1 cellular context compared by ENCODE assay signal in genomic region chr15:77527164-77527778, GRCh38.
TF ChIP-seq lines count a peak whose summit lies in the region.

No MANE protein-coding gene starts in this region.

TF ChIP-seq in HepG2, 621 proteins besides CTCF, POLR2A, EP300 and RAD21 (continued from another document and continues in another):
- TF ChIP-seq ZNF574 (CRISPR knock-in tag; IDR thresholded peaks at IDR 0.05) (peak; percentile 59; the same call in 1 of the 2 replicates), FOXP1 (IDR thresholded peaks at IDR 0.05) (no peak), FOXP1 (CRISPR knock-in tag; IDR thresholded peaks at IDR 0.05) (no peak), CBX1 (IDR thresholded peaks at IDR 0.05; ENCODE audit: low read depth) (no peak), ATF2 (CRISPR knock-in tag; IDR thresholded peaks at IDR 0.05) (0 out of 2 replicates have a peak, but pooled peaks have one; percentile 31), ZNF33A (CRISPR knock-in tag; IDR thresholded peaks at IDR 0.05; ENCODE audit: borderline replicate concordance) (no peak), KDM6A (CRISPR knock-in tag; IDR thresholded peaks at IDR 0.05; ENCODE audit: low read depth) (0 out of 2 replicates have a peak, but pooled peaks have one; percentile 42), PITX1 (CRISPR knock-in tag; IDR thresholded peaks at IDR 0.05) (peak; percentile 38; the same call in 1 of the 2 replicates), FOXA1 (IDR thresholded peaks at IDR 0.05) (no peak), FOXA1 (CRISPR knock-in tag; IDR thresholded peaks at IDR 0.05) (peak; percentile 77), SIN3A (IDR thresholded peaks at IDR 0.05; ENCODE audit: borderline replicate concordance, low read depth, low read length) (no peak), ZNF605 (CRISPR knock-in tag; IDR thresholded peaks at IDR 0.05) (peak; percentile 63; the same call in 1 of the 2 replicates), ZNF788 (CRISPR knock-in tag; IDR thresholded peaks at IDR 0.05; ENCODE audit: borderline replicate concordance) (peak; percentile 39; the same call in 1 of the 2 replicates), ZNF383 (CRISPR knock-in tag; IDR thresholded peaks at IDR 0.05; ENCODE audit: borderline replicate concordance) (no peak), ZNF282 (IDR thresholded peaks at IDR 0.05; ENCODE audit: partially characterized antibody) (no peak), MLXIP (CRISPR knock-in tag; IDR thresholded peaks at IDR 0.05; ENCODE audit: borderline replicate concordance) (no peak), MZF1 (CRISPR knock-in tag; IDR thresholded peaks at IDR 0.05; ENCODE audit: borderline replicate concordance) (no peak), SIN3B (IDR thresholded peaks at IDR 0.05; ENCODE audit: low read length) (no peak), DMAP1 (CRISPR knock-in tag; IDR thresholded peaks at IDR 0.05) (0 out of 2 replicates have a peak, but pooled peaks have one; percentile 47), TFDP2 (CRISPR knock-in tag; IDR thresholded peaks at IDR 0.05) (peak; percentile 47; the same call in 1 of the 2 replicates), KDM5B (CRISPR knock-in tag; IDR thresholded peaks at IDR 0.05; ENCODE audit: borderline replicate concordance) (no peak), ZMYM4 (CRISPR knock-in tag; IDR thresholded peaks at IDR 0.05) (peak; percentile 53), HDAC2 (CRISPR knock-in tag; IDR thresholded peaks at IDR 0.05) (0 out of 2 replicates have a peak, but pooled peaks have one; percentile 25), RFXANK (CRISPR knock-in tag; IDR thresholded peaks at IDR 0.05) (no peak), PBX3 (CRISPR knock-in tag; IDR thresholded peaks at IDR 0.05; ENCODE audit: borderline replicate concordance) (no peak), ZNF777 (CRISPR knock-in tag; IDR thresholded peaks at IDR 0.05) (0 out of 2 replicates have a peak, but pooled peaks have one; percentile 30), HMGXB4 (CRISPR knock-in tag; IDR thresholded peaks at IDR 0.05; ENCODE audit: borderline replicate concordance in 1 of 2, low read depth in 1 of 2) (peak in 1 of 2 experiments; percentile 33; a peak in 1 of 4 replicates), RFX5 (IDR thresholded peaks at IDR 0.05; ENCODE audit: low read depth, low read length) (no peak), ZSCAN31 (CRISPR knock-in tag; IDR thresholded peaks at IDR 0.05; ENCODE audit: low read depth) (no peak), ZBTB7A (CRISPR knock-in tag; IDR thresholded peaks at IDR 0.05) (0 out of 2 replicates have a peak, but pooled peaks have one; percentile 39), ZMYM2 (CRISPR knock-in tag; IDR thresholded peaks at IDR 0.05) (no peak), SAP130 (CRISPR knock-in tag; IDR thresholded peaks at IDR 0.05; ENCODE audit: low read depth) (peak; percentile 53), NPAS2 (CRISPR knock-in tag; IDR thresholded peaks at IDR 0.05; ENCODE audit: borderline replicate concordance) (no peak), KAT8 (CRISPR knock-in tag; IDR thresholded peaks at IDR 0.05) (0 out of 2 replicates have a peak, but pooled peaks have one; percentile 22), HNF4A (CRISPR knock-in tag; IDR thresholded peaks at IDR 0.05) (peak; percentile 24), KMT2B (CRISPR knock-in tag; IDR thresholded peaks at IDR 0.05) (0 out of 2 replicates have a peak, but pooled peaks have one; percentile 18), NCOA2 (CRISPR knock-in tag; IDR thresholded peaks at IDR 0.05) (peak; percentile 24; the same call in 1 of the 2 replicates), NRL (CRISPR knock-in tag; IDR thresholded peaks at IDR 0.05; ENCODE audit: borderline replicate concordance) (no peak), POLR2G (IDR thresholded peaks at IDR 0.05; ENCODE audit: low read depth, low read length) (peak; percentile 29; the same call in 1 of the 2 replicates), ZNF775 (CRISPR knock-in tag; IDR thresholded peaks at IDR 0.05; ENCODE audit: borderline replicate concordance) (no peak), CSRNP1 (CRISPR knock-in tag; IDR thresholded peaks at IDR 0.05) (no peak), FOXK1 (CRISPR knock-in tag; IDR thresholded peaks at IDR 0.05; ENCODE audit: borderline replicate concordance, low read depth) (peak; percentile 36; the same call in 1 of the 2 replicates), GZF1 (CRISPR knock-in tag; IDR thresholded peaks at IDR 0.05) (no peak), ZNF687 (CRISPR knock-in tag; IDR thresholded peaks at IDR 0.05) (peak; percentile 94), ZNF720 (CRISPR knock-in tag; IDR thresholded peaks at IDR 0.05) (no peak), FOXO1 (CRISPR knock-in tag; IDR thresholded peaks at IDR 0.05) (0 out of 2 replicates have a peak, but pooled peaks have one; percentile 34), ZBTB7B (CRISPR knock-in tag; IDR thresholded peaks at IDR 0.05) (peak; percentile 61), KLF12 (CRISPR knock-in tag; IDR thresholded peaks at IDR 0.05; ENCODE audit: borderline replicate concordance) (peak; percentile 77; the same call in 1 of the 2 replicates)
